In the genomic region with DNA sequence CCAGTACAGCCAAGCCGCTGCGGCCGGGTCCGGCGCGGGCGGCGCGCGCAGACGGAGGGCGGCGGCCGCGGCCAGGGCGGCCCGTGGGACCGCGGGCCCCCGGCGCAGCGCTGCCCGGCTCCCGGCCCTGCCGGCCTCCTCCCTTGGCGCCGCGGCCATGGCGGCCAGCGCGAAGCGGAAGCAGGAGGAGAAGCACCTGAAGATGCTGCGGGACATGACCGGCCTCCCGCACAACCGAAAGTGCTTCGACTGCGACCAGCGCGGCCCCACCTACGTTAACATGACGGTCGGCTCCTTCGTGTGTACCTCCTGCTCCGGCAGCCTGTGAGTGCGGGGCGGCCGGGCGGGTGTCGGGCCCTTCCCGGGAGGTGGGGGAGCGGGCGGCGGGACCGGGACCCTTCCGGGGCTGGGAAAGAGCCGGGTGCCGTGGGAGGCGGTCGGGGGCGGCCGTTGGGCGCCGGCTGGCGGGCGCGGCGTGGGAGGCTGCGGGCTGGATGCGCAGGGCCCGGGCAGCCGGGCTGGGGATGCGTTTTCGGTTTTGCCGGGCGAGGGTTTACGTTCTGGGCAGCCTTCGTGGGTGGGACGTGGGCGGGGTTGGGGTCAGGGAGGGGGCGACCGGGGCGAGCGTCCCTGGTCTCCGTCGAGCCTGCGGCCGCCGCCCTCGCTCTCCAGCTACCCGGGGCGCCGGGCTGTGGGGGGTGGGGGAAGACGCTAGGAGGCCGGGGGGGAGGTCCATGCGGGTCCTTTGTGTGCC, we compare ENCODE assay signal across 8 cellular contexts. TPM values are rescaled to one million over a fixed set of nuclear protein-coding genes. Genes with fewer than 3 reads are reported as not detected.
A peak's percentile ranks its signal among the peaks of the same experiment; 100 is the strongest.
DNase-seq lines count a peak whose midpoint lies in the region; ATAC-seq and TF ChIP-seq lines count a peak whose summit lies in the region.

No MANE protein-coding gene starts in this region.

- peak overlapping the region; percentile 95 for H3K9ac ChIP-seq in skeletal muscle satellite cell (ENCODE audit: low read depth, low read length)

- H3K4me2 ChIP-seq in skeletal muscle satellite cell (ENCODE audit: low read length) = peak overlapping the region; percentile 88

- ATAC-seq in GM18520 (IDR thresholded peaks at IDR 0.05; ENCODE audit: unreplicated experiment) (peak; percentile 54), HG02973 (IDR thresholded peaks at IDR 0.05; ENCODE audit: unreplicated experiment) (peak; percentile 58)

- no peaks in the 10 kb centered on the region for H3K27me3 ChIP-seq in SJSA1 (replicated peaks)
- H3K27me3 ChIP-seq in iPS DF 6.9 (ENCODE audit: control insufficient read depth, insufficient read depth, low read length) = no peaks in the 10 kb centered on the region
- H3K27me3 ChIP-seq in skeletal muscle satellite cell (ENCODE audit: control insufficient read depth, insufficient read depth, low read length) = no peaks in the 10 kb centered on the region

- H3K36me3 ChIP-seq in SJSA1 (peaks cover 13% of the 10 kb centered on the region), iPS DF 6.9 (ENCODE audit: control insufficient read depth, insufficient read depth, low read length) (no peaks in the 10 kb centered on the region; the same call in 1 of the 2 replicates), skeletal muscle satellite cell (ENCODE audit: insufficient read depth, low read length) (no peaks in the 10 kb centered on the region)

- TF ChIP-seq CTCF in astrocyte of the cerebellum (IDR thresholded peaks at IDR 0.05; ENCODE audit: low read depth, low read length, missing control alignments) = no peak

- H3K4me3 ChIP-seq in SJSA1 = peak overlapping the region; percentile 97
- H3K4me3 ChIP-seq in astrocyte of the cerebellum (ENCODE audit: low read depth, low read length) = peak overlapping the region; percentile 70
- H3K4me3 ChIP-seq in iPS DF 6.9 (ENCODE audit: low read length) = peak overlapping the region; percentile 100
- peak overlapping the region; percentile 99 for H3K4me3 ChIP-seq in skeletal muscle satellite cell (ENCODE audit: low read length)

- in situ Hi-C loops in astrocyte of the cerebellum (cut with HindIII; ENCODE audit: low sequenced_read_pairs) = no loop called here

- H3K9me3 ChIP-seq in SJSA1 (replicated peaks) = no peaks in the 10 kb centered on the region
- H3K9me3 ChIP-seq in iPS DF 6.9 (ENCODE audit: control insufficient read depth, insufficient read depth, low read length) = no peaks in the 10 kb centered on the region
- no peaks in the 10 kb centered on the region for H3K9me3 ChIP-seq in skeletal muscle satellite cell (replicated peaks; ENCODE audit: low read length)

- H3K27ac ChIP-seq in SJSA1 (peak overlapping the region; percentile 82), iPS DF 6.9 (ENCODE audit: low read length) (no peak overlapping the region)

- H3K4me1 ChIP-seq in SJSA1 (replicated peaks) (peaks cover 11% of the 10 kb centered on the region), iPS DF 6.9 (ENCODE audit: control insufficient read depth, insufficient read depth, low read length) (peaks cover 4% of the 10 kb centered on the region; the same call in 1 of the 2 replicates), skeletal muscle satellite cell (ENCODE audit: control insufficient read depth, insufficient read depth, low read length) (peaks cover 22% of the 10 kb centered on the region)

- no CpG with 5 or more reads among the region's 96 CpGs for WGBS in iPS DF 6.9 (ENCODE audit: insufficient coverage, insufficient read length)

- DNase-seq in 8988T (peak; percentile 66), SJSA1 (ENCODE audit: low read depth in 1 of 2, low spot score in 2 of 2) (peak in 1 of 2 experiments; percentile 57), astrocyte of the cerebellum (ENCODE audit: low read depth) (no peak), iPS DF 6.9 (ENCODE audit: low read depth, low spot score) (no peak), NCI-H1092 (lab: John Stamatoyannopoulos, UW) (no peak)

RNA-seq across cellular contexts. Expression of a gene that starts 0.5 kb away (rescaled TPM):
- total RNA-seq in SJSA1 (2014; rRNA removed; shearing (Covaris generic)) = 40.2 and 122 TPM in 2 replicates
- total RNA-seq in skeletal muscle satellite cell (2012; rRNA removed) = 58.8 and 82.3 TPM in 2 replicates
